ENCODE assay signal across 8 cellular contexts in the genomic region with DNA sequence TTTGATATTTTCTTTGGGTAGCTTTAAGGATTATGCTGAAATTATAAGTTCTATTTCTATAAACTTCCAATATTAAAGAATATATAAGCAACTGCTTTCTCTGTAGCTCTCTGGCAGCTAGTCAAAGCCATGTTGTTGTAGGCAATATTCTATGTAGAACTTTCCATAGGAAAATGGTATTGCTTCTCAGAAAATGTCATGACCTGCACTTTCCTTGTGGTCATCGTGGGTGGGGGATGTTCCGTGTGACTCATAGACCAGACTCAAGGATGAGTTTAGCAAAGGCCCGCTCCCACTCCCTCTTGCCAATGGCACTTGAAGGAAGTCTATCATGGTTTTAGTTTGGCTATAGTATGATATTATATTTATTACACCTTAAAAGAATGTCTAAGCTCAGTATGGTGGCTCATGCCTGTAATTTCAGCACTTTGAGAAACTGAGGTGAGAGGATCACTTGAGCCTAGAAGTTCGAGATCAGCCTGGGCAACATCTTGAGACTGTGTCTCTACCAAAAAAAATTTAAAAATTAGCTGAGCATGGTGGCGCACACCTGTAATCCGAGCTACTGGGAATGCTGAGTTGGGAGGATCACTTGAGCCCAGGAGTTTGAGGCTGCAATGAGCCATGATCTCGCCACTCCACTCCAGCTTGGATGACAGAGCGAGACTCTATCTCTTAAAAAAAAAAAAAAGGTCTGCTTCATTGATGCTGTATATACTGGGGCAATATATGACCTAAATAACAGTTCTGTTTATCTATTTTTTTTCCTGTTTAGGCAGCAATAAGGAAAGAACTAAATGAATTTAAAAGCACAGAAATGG. TPM values are rescaled to one million over a fixed set of nuclear protein-coding genes. Genes with fewer than 3 reads are reported as not detected.
A peak's percentile ranks its signal among the peaks of the same experiment; 100 is the strongest.
DNase-seq lines count a peak whose midpoint lies in the region; ATAC-seq, FAIRE-seq and TF ChIP-seq lines count a peak whose summit lies in the region.

No MANE protein-coding gene starts in this region.

- no peak overlapping the region for H2AFZ ChIP-seq in fibroblast of lung (ENCODE audit: low read length)

- ATAC-seq in HG02970 (IDR thresholded peaks at IDR 0.05; ENCODE audit: low FRiP score, unreplicated experiment) (no peak), HG03045 (IDR thresholded peaks at IDR 0.05; ENCODE audit: unreplicated experiment) (no peak)

- intact Hi-C loops in uterus (cut with DNase I; ENCODE audit: low total_unique reads), result no loop called here

- H3K27ac ChIP-seq in fibroblast of lung (ENCODE audit: insufficient read depth, low read length) (no peak overlapping the region), uterus (no peak overlapping the region)

- H3K9ac ChIP-seq in fibroblast of lung (ENCODE audit: insufficient read depth, low read length), result no peak overlapping the region

- no peaks in the 10 kb centered on the region for H3K27me3 ChIP-seq in fibroblast of lung (ENCODE audit: control insufficient read depth, insufficient read depth, low read length)
- no peaks in the 10 kb centered on the region for H3K27me3 ChIP-seq in uterus

- H4K20me1 ChIP-seq in fibroblast of lung (ENCODE audit: control insufficient read depth, extremely low read depth, insufficient read depth, low read length), result no peaks in the 10 kb centered on the region

- H3K9me3 ChIP-seq in fibroblast of lung (ENCODE audit: control insufficient read depth, insufficient read depth, low read depth, low read length), result no peaks in the 10 kb centered on the region
- H3K9me3 ChIP-seq in uterus, result no peaks in the 10 kb centered on the region

- DNase-seq in HS-27A (ENCODE audit: low read depth), result peak; percentile 34
- DNase-seq in activated CD4-positive, alpha-beta T cell treated with anti-CD3 and anti-CD28 coated beads, Interleukin-2, amount 50 U/mL, for 48 hours, result peak; percentile 89 to 93
- peak; percentile 67 to 84 for DNase-seq in fibroblast of lung (ENCODE audit: low read depth in 2 of 2)
- peak; percentile 47 to 73 for DNase-seq in stimulated activated CD8-positive, alpha-beta memory T cell treated with anti-CD3 and anti-CD28 coated beads, Interleukin-15, amount 100 ng/mL, for 4 hours (ENCODE audit: low read depth in 2 of 2)
- no peak for DNase-seq in frontal cortex (ENCODE audit: low spot score in 2 of 2)
- no peak for DNase-seq in uterus

- H3K79me2 ChIP-seq in fibroblast of lung (ENCODE audit: control insufficient read depth, insufficient read depth, low read length), result no peaks in the 10 kb centered on the region

- no peaks in the 10 kb centered on the region for H3K4me1 ChIP-seq in fibroblast of lung (ENCODE audit: control insufficient read depth, extremely low read depth, insufficient read depth, low read length)
- no peaks in the 10 kb centered on the region for H3K4me1 ChIP-seq in uterus

- H3K4me3 ChIP-seq in fibroblast of lung (replicated peaks in 1 of 4; ENCODE audit: control extremely low read depth in 1 of 4, insufficient read depth in 1 of 4, low read depth in 3 of 4, low read length in 4 of 4), result no peak overlapping the region
- H3K4me3 ChIP-seq in uterus, result no peak overlapping the region

- no peak overlapping the region for H3K4me2 ChIP-seq in fibroblast of lung (ENCODE audit: extremely low read depth, insufficient read depth, low read length)

- no peak for FAIRE-seq in frontal cortex (lab: Jason Lieb, UNC)

- no peak for TF ChIP-seq POLR2A in uterus (IDR thresholded peaks at IDR 0.05)

- H3K36me3 ChIP-seq in fibroblast of lung (ENCODE audit: control insufficient read depth, insufficient read depth, low read length) (no peaks in the 10 kb centered on the region), uterus (no peaks in the 10 kb centered on the region)

- TF ChIP-seq CTCF in fibroblast of lung (conservative IDR thresholded peaks at IDR 0.05 in 1 of 2, IDR thresholded peaks at IDR 0.05 in 1 of 2; ENCODE audit: low read depth in 1 of 2, low read length in 2 of 2) (no peak), uterus (IDR thresholded peaks at IDR 0.05) (no peak)

RNA-seq across cellular contexts. Expression of a gene that starts 36.6 kb away (rescaled TPM):
- total RNA-seq in fibroblast of lung, result 17.5 and 18.2 TPM in 2 replicates
- 30.2 and 37.0 TPM in 2 replicates for polyA plus RNA-seq in fibroblast of lung
- 25.5 and 33.8 TPM in 2 replicates for polyA plus RNA-seq in fibroblast of lung (2012)
- polyA minus RNA-seq in fibroblast of lung (ENCODE audit: low replicate concordance), result 0.35 and 0.85 TPM in 2 replicates
- 10.6 TPM for total RNA-seq in frontal cortex
- total RNA-seq in uterus, result 10 to 100 TPM in 2 of 4 donors, 1 to 10 TPM in 2; 5.4 to 28.1 (median 14.2) TPM

RNA-seq across cellular contexts. Expression of a gene that starts 57.8 kb away (rescaled TPM):
- total RNA-seq in fibroblast of lung (not detected in 2 replicates), frontal cortex (not detected), uterus (under 1 TPM in 1 of 4 donors, not detected in 3; 0.35 TPM)
- not detected in 2 replicates for polyA plus RNA-seq in fibroblast of lung
- polyA plus RNA-seq in fibroblast of lung (2012), result not detected in 2 replicates
- not detected in 2 replicates for polyA minus RNA-seq in fibroblast of lung (ENCODE audit: low replicate concordance)

Comparison
In these comparisons a context has a peak if more than half of its experiments do, and no peak if none do; other contexts are left out.
1. DNase-seq: peak in HS-27A (single experiment), activated CD4-positive, alpha-beta T cell treated with anti-CD3 and anti-CD28 coated beads, Interleukin-2, amount 50 U/mL, for 48 hours (2 of 2), fibroblast of lung (2 of 2) and stimulated activated CD8-positive, alpha-beta memory T cell treated with anti-CD3 and anti-CD28 coated beads, Interleukin-15, amount 100 ng/mL, for 4 hours (2 of 2); none in frontal cortex (0 of 2) and uterus (0 of 2).